8 cellular contexts compared by ENCODE assay signal in genomic region chr1:154992721-154993571, GRCh38. TPM values are rescaled to one million over a fixed set of nuclear protein-coding genes. Genes with fewer than 3 reads are reported as not detected.
DNase-seq lines count a peak whose midpoint lies in the region; ATAC-seq and TF ChIP-seq lines count a peak whose summit lies in the region.
"Had no signal": no experiment of that assay in that cellular context is flagged by ENCODE, and none has a peak within 500 bp of the region (broad histone marks: within the 10 kb centered on the region; RNA-seq: fewer than 3 reads in every experiment).

No MANE protein-coding gene starts in this region.

- TF ChIP-seq CTCF in Calu3 (IDR thresholded peaks at IDR 0.05; ENCODE audit: unreplicated experiment) (no peak), epithelial cell of proximal tubule (conservative IDR thresholded peaks at IDR 0.05; ENCODE audit: low read depth, low read length) (peak; percentile 40), endothelial cell (IDR thresholded peaks at IDR 0.05; ENCODE audit: unreplicated experiment) (no peak)

- DNase-seq in Calu3 (peak; percentile 56), NAMALWA (ENCODE audit: low spot score) (peak; percentile 33), epithelial cell of proximal tubule (ENCODE audit: low read depth) (no peak), GOT3 (lab: John Stamatoyannopoulos, UW) (no peak), endothelial cell (ENCODE audit: low spot score) (no peak)
- DNase-seq: NCI-H1417 treated with DMSO at 0.1 percent for 48 hours had no signal

- peaks cover 11% of the 10 kb centered on the region for H3K4me1 Mint-ChIP-seq in Calu3 (ENCODE audit: low read depth, unreplicated experiment)
- H3K4me1 Mint-ChIP-seq in endothelial cell (ENCODE audit: unreplicated experiment), result peaks cover 13% of the 10 kb centered on the region

- BruUV-seq in Calu3 (replicated peaks; lab: Mats Ljungman, UMichigan), result no TSS peak

- CTCF ChIA-PET in Calu3 (lab: Charles Lee), result interaction anchor here (0.6 to 2.2 kb wide), 10 partner anchors 10 to 260 kb away, joined by 3 to 13 read pairs (median 4); partner anchors contain the start of genes ADAM15, FLAD1 and PYGO2

- H3K4me3 ChIP-seq in epithelial cell of proximal tubule (ENCODE audit: low read depth, low read length), result no peak overlapping the region

- H3K4me3 Mint-ChIP-seq in Calu3 (ENCODE audit: low read depth, unreplicated experiment), result no peak overlapping the region
- H3K4me3 Mint-ChIP-seq in endothelial cell (ENCODE audit: unreplicated experiment), result no peak overlapping the region

- ATAC-seq in HG02642 (IDR thresholded peaks at IDR 0.05; ENCODE audit: poor library complexity, unreplicated experiment), result no peak

- intact Hi-C loops in Calu3 (cut with micrococcal nuclease; ENCODE audit: unreplicated experiment), result no loop called here

- H3K9me3 Mint-ChIP-seq in Calu3 (ENCODE audit: low read depth, unreplicated experiment), result no peaks in the 10 kb centered on the region
- H3K9me3 Mint-ChIP-seq in endothelial cell (ENCODE audit: unreplicated experiment), result no peaks in the 10 kb centered on the region

- H3K36me3 Mint-ChIP-seq in Calu3 (ENCODE audit: insufficient read depth, unreplicated experiment), result peaks cover 38% of the 10 kb centered on the region
- peaks cover 12% of the 10 kb centered on the region for H3K36me3 Mint-ChIP-seq in endothelial cell (ENCODE audit: low read depth, unreplicated experiment)

- H3K27ac Mint-ChIP-seq in Calu3 (ENCODE audit: unreplicated experiment), result no peak overlapping the region
- no peak overlapping the region for H3K27ac Mint-ChIP-seq in endothelial cell (ENCODE audit: unreplicated experiment)

- H3K27me3 Mint-ChIP-seq in Calu3 (ENCODE audit: unreplicated experiment) (no peaks in the 10 kb centered on the region), endothelial cell (ENCODE audit: unreplicated experiment) (no peaks in the 10 kb centered on the region)

RNA-seq across cellular contexts. Expression of gene LENEP, which starts 0.4 kb away (rescaled TPM):
- total RNA-seq in Calu3 (2022) (1.1 and 1.5 TPM in 2 replicates), epithelial cell of proximal tubule (not detected in 2 replicates), endothelial cell (ENCODE audit: unreplicated experiment) (0.82 TPM)
- total RNA-seq: urinary bladder had no signal

RNA-seq across cellular contexts. Expression of gene ZBTB7B, which starts 9.7 kb away (rescaled TPM):
- total RNA-seq in Calu3 (2022) (64.7 and 64.9 TPM in 2 replicates), epithelial cell of proximal tubule (20.4 and 20.7 TPM in 2 replicates), endothelial cell (ENCODE audit: unreplicated experiment) (23.3 TPM)

RNA-seq across cellular contexts. Expression of gene FLAD1, which starts 9.8 kb away (rescaled TPM):
- 74.3 and 75.1 TPM in 2 replicates for total RNA-seq in Calu3 (2022)
- total RNA-seq in epithelial cell of proximal tubule, result 41.9 and 67.5 TPM in 2 replicates
- 35.9 TPM for total RNA-seq in endothelial cell (ENCODE audit: unreplicated experiment)

RNA-seq across cellular contexts. Expression of gene CKS1B, which starts 18.5 kb away (rescaled TPM):
- total RNA-seq in Calu3 (2022), result 182 and 230 TPM in 2 replicates
- 289 and 358 TPM in 2 replicates for total RNA-seq in epithelial cell of proximal tubule
- 48.3 TPM for total RNA-seq in endothelial cell (ENCODE audit: unreplicated experiment)

RNA-seq across cellular contexts. Expression of gene SHC1, which starts 22.4 kb away (rescaled TPM):
- 73.5 and 77.5 TPM in 2 replicates for total RNA-seq in Calu3 (2022)
- 131 and 155 TPM in 2 replicates for total RNA-seq in epithelial cell of proximal tubule
- total RNA-seq in endothelial cell (ENCODE audit: unreplicated experiment), result 915 TPM

Comparison
In these comparisons a context has a peak if more than half of its experiments do, and no peak if none do; other contexts are left out.
1. DNase-seq: peak in Calu3 (single experiment) and NAMALWA (single experiment); none in epithelial cell of proximal tubule (single experiment), GOT3 (single experiment) and endothelial cell (single experiment).